15 cellular contexts compared by ENCODE assay signal in genomic region chr11:7321708-7322448, GRCh38.
A peak's percentile ranks its signal among the peaks of the same experiment; 100 is the strongest.
DNase-seq lines count a peak whose midpoint lies in the region; ATAC-seq and TF ChIP-seq lines count a peak whose summit lies in the region.
"Had no signal": no experiment of that assay in that cellular context is flagged by ENCODE, and none has a peak within 500 bp of the region (broad histone marks: within the 10 kb centered on the region; RNA-seq: fewer than 3 reads in every experiment).

No MANE protein-coding gene starts in this region.

- DNase-seq in Ammon's horn (ENCODE audit: low spot score): peak; percentile 43
- DNase-seq in NCI-H69 (lab: John Stamatoyannopoulos, UW): peak; percentile 49
- peak; percentile 28 for DNase-seq in cerebellum (ENCODE audit: low spot score)
- peak; percentile 33 for DNase-seq in mesendoderm
- DNase-seq in effector memory CD8-positive, alpha-beta T cell: no peak
- DNase-seq in HCEC 1CT: no peak
- DNase-seq in H9: no peak
- DNase-seq: 8988T; AML-193; Calu3; CD4-positive, alpha-beta T cell; DMS 273 treated with DMSO at 0.1 percent for 48 hours; IMR-90 had no signal

- H3K27ac ChIP-seq in mesendoderm (ENCODE audit: low read depth, low read length) (no peak overlapping the region), H9 (ENCODE audit: insufficient read length, low read depth, low read length) (no peak overlapping the region)
- H3K27ac ChIP-seq: BLaER1 treated with 17β-estradiol and CSF1 and Interleukin-3, amounts not matched to agents 10 nM and 100 nM had no signal

- TF ChIP-seq CTCF in H9 (conservative IDR thresholded peaks at IDR 0.05): no peak

- H3K36me3 ChIP-seq in mesendoderm (ENCODE audit: control insufficient read depth, insufficient read depth, low read length): no peaks in the 10 kb centered on the region
- H3K36me3 ChIP-seq: BLaER1 treated with 17β-estradiol and CSF1 and Interleukin-3, amounts not matched to agents 10 nM and 100 nM had no signal

- H4K5ac ChIP-seq in mesendoderm (ENCODE audit: low read length) (no peak overlapping the region), H9 (ENCODE audit: insufficient read length, low read depth, low read length) (no peak overlapping the region)

- H2BK20ac ChIP-seq in H9 (ENCODE audit: low read depth, low read length, poor library complexity, severe bottlenecking): no peak overlapping the region

- H3K4ac ChIP-seq in mesendoderm (ENCODE audit: low read depth, low read length): no peak overlapping the region
- H3K4ac ChIP-seq in H9 (ENCODE audit: low read depth, low read length): no peak overlapping the region

- H3K79me1 ChIP-seq in mesendoderm (ENCODE audit: low read length) (no peaks in the 10 kb centered on the region), H9 (ENCODE audit: insufficient read depth, low read depth, low read length, poor library complexity, severe bottlenecking) (no peaks in the 10 kb centered on the region)

- no peak overlapping the region for H3T11ph ChIP-seq in H9 (ENCODE audit: low read length)

- H3K9me3 Mint-ChIP-seq in effector memory CD8-positive, alpha-beta T cell: no peaks in the 10 kb centered on the region
- no peaks in the 10 kb centered on the region for H3K9me3 Mint-ChIP-seq in H9
- H3K9me3 Mint-ChIP-seq: CD4-positive, alpha-beta T cell had no signal

- peaks cover 2% of the 10 kb centered on the region for H3K23me2 ChIP-seq in H9 (ENCODE audit: insufficient read length, low read depth, low read length, poor library complexity, severe bottlenecking)

- H3K14ac ChIP-seq in H9 (ENCODE audit: insufficient read depth, low read length): no peak overlapping the region

- no peaks in the 10 kb centered on the region for H3K9me3 ChIP-seq in H9 (ENCODE audit: control insufficient read depth, low read depth, low read length)
- H3K9me3 ChIP-seq: BLaER1 treated with 17β-estradiol and CSF1 and Interleukin-3, amounts not matched to agents 10 nM and 100 nM had no signal

- no peak overlapping the region for H3K23ac ChIP-seq in mesendoderm (ENCODE audit: low read length)
- H3K23ac ChIP-seq in H9 (ENCODE audit: insufficient read length, low read depth, low read length): no peak overlapping the region

- no peak overlapping the region for H2AFZ ChIP-seq in H9 (ENCODE audit: low read length)

- H3K27me3 ChIP-seq in mesendoderm (ENCODE audit: insufficient read depth, low read length, poor library complexity): no peaks in the 10 kb centered on the region
- H3K27me3 ChIP-seq in H9 (ENCODE audit: insufficient read depth, low read length): no peaks in the 10 kb centered on the region
- H3K27me3 ChIP-seq: BLaER1 treated with 17β-estradiol and CSF1 and Interleukin-3, amounts not matched to agents 10 nM and 100 nM had no signal

- H3K18ac ChIP-seq in mesendoderm (ENCODE audit: low read length) (no peak overlapping the region), H9 (ENCODE audit: insufficient read length, low read depth, low read length) (no peak overlapping the region)

- no peak for ATAC-seq in effector memory CD8-positive, alpha-beta T cell (replicated peaks)
- ATAC-seq: GM12878 had no signal

- no peak overlapping the region for H2BK15ac ChIP-seq in mesendoderm (replicated peaks; ENCODE audit: low read depth)
- no peak overlapping the region for H2BK15ac ChIP-seq in H9 (ENCODE audit: low read depth, low read length)

- H2BK12ac ChIP-seq in H9 (ENCODE audit: insufficient read length, low read depth, low read length): no peak overlapping the region

- H4K8ac ChIP-seq in mesendoderm (ENCODE audit: low read depth, low read length) (no peak overlapping the region), H9 (replicated peaks; ENCODE audit: insufficient read length, low read depth, low read length) (no peak overlapping the region)

- no peak overlapping the region for H3K9ac ChIP-seq in mesendoderm (ENCODE audit: low read length)
- no peak overlapping the region for H3K9ac ChIP-seq in H9 (ENCODE audit: extremely low read depth, insufficient read length, low read length)
- H3K9ac ChIP-seq: BLaER1 treated with 17β-estradiol and CSF1 and Interleukin-3, amounts not matched to agents 10 nM and 100 nM had no signal

- H4K91ac ChIP-seq in H9 (ENCODE audit: insufficient read length, low read depth, low read length): no peak overlapping the region

- no CpG with 5 or more reads among the region's 7 CpGs for WGBS in mesendoderm (ENCODE audit: extremely low coverage, insufficient coverage, low lambda C conversion rate)
- no CpG with 5 or more reads among the region's 7 CpGs for WGBS in H9 (ENCODE audit: extremely low coverage, insufficient read length, low lambda C conversion rate)

- no peak overlapping the region for H3K4me3 Mint-ChIP-seq in effector memory CD8-positive, alpha-beta T cell
- H3K4me3 Mint-ChIP-seq in H9: no peak overlapping the region
- H3K4me3 Mint-ChIP-seq: CD4-positive, alpha-beta T cell had no signal

- H3K79me2 ChIP-seq in mesendoderm (ENCODE audit: control insufficient read depth, insufficient read depth, low read length): no peaks in the 10 kb centered on the region
- H3K79me2 ChIP-seq in H9 (ENCODE audit: insufficient read depth, low read length): no peaks in the 10 kb centered on the region

- H4K20me1 ChIP-seq in H9 (ENCODE audit: control insufficient read depth, insufficient read depth, insufficient read length): no peaks in the 10 kb centered on the region
- H4K20me1 ChIP-seq: BLaER1 treated with 17β-estradiol and CSF1 and Interleukin-3, amounts not matched to agents 10 nM and 100 nM had no signal

- H3K27me3 Mint-ChIP-seq in effector memory CD8-positive, alpha-beta T cell: peaks cover 12 to 17% of the 10 kb centered on the region in 2 donors
- no peaks in the 10 kb centered on the region for H3K27me3 Mint-ChIP-seq in H9 (ENCODE audit: low read depth)

- H3K4me2 ChIP-seq in mesendoderm (ENCODE audit: low read length): no peak overlapping the region
- H3K4me2 ChIP-seq in H9 (ENCODE audit: insufficient read depth, insufficient read length, low read length): no peak overlapping the region
- H3K4me2 ChIP-seq: BLaER1 treated with 17β-estradiol and CSF1 and Interleukin-3, amounts not matched to agents 10 nM and 100 nM had no signal

- no peaks in the 10 kb centered on the region for H3K4me1 ChIP-seq in mesendoderm (ENCODE audit: control insufficient read depth, low read depth, low read length)
- H3K4me1 ChIP-seq in H9 (ENCODE audit: insufficient read depth, low read length): no peaks in the 10 kb centered on the region
- H3K4me1 ChIP-seq: BLaER1 treated with 17β-estradiol and CSF1 and Interleukin-3, amounts not matched to agents 10 nM and 100 nM had no signal

- no peaks in the 10 kb centered on the region for H3K4me1 Mint-ChIP-seq in effector memory CD8-positive, alpha-beta T cell (ENCODE audit: low read depth in 2 of 2)
- H3K4me1 Mint-ChIP-seq in H9: peaks cover 6 to 22% of the 10 kb centered on the region in 2 experiments

- H2BK120ac ChIP-seq in mesendoderm (ENCODE audit: low read depth, low read length) (no peak overlapping the region), H9 (ENCODE audit: low read depth, low read length, poor library complexity, severe bottlenecking) (no peak overlapping the region)

- no peak overlapping the region for H3K4me3 ChIP-seq in mesendoderm (ENCODE audit: low read length)
- H3K4me3 ChIP-seq: BLaER1 treated with 17β-estradiol and CSF1 and Interleukin-3, amounts not matched to agents 10 nM and 100 nM; GM12878 had no signal

- no peaks in the 10 kb centered on the region for H3K36me3 Mint-ChIP-seq in effector memory CD8-positive, alpha-beta T cell (ENCODE audit: insufficient read depth)
- no peaks in the 10 kb centered on the region for H3K36me3 Mint-ChIP-seq in H9 (ENCODE audit: insufficient read depth in 1 of 3, low read depth in 3 of 3)

- H2AK5ac ChIP-seq in mesendoderm (ENCODE audit: low read length): no peak overlapping the region
- H2AK5ac ChIP-seq in H9 (ENCODE audit: insufficient read length, low read length): no peak overlapping the region

- H2BK5ac ChIP-seq in mesendoderm (ENCODE audit: low read length) (no peak overlapping the region), H9 (ENCODE audit: insufficient read length, low read length) (no peak overlapping the region)

- H3K27ac Mint-ChIP-seq in effector memory CD8-positive, alpha-beta T cell: no peak overlapping the region
- H3K27ac Mint-ChIP-seq in H9: no peak overlapping the region
- H3K27ac Mint-ChIP-seq: CD4-positive, alpha-beta T cell had no signal

- H3K56ac ChIP-seq in mesendoderm (ENCODE audit: low read length) (no peak overlapping the region), H9 (ENCODE audit: insufficient read length, low read depth, low read length) (no peak overlapping the region)

Comparison
In these comparisons a context has a peak if more than half of its experiments do, and no peak if none do; other contexts are left out.
1. DNase-seq: peak in Ammon's horn (single experiment), NCI-H69 (single experiment), cerebellum (single experiment) and mesendoderm (single experiment); none in effector memory CD8-positive, alpha-beta T cell (0 of 3), HCEC 1CT (single experiment) and H9 (single experiment).